ENCODE assay signal across 22 cellular contexts in the genomic region with DNA sequence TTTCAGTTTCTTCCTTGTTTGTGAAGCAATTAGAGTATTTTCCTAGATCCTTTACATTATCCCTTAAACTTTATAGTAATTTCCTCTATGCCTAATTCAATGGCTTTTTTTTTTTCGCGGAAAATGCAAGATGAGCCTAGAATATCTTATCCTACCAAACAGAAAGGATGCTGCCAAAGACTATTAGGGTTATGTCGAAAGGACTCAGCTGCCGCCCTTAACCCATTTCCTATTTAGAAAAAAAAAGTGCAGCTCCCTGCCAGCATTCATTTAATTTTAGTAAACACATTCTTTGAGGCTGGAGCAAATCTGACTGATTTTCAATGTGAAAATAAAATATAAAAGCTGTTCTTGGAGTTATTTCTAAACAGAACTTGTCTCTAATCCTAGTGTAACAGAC. TPM values are rescaled to one million over a fixed set of nuclear protein-coding genes. Genes with fewer than 3 reads are reported as not detected.
DNase-seq lines count a peak whose midpoint lies in the region; ATAC-seq, FAIRE-seq and TF ChIP-seq lines count a peak whose summit lies in the region.
"Had no signal": no experiment of that assay in that cellular context is flagged by ENCODE, and none has a peak within 500 bp of the region (broad histone marks: within the 10 kb centered on the region; RNA-seq: fewer than 3 reads in every experiment).

No MANE protein-coding gene starts in this region.

- intact Hi-C loops in heart right ventricle (cut with DNase I), result no loop called here
- intact Hi-C loops in Right ventricle myocardium superior (cut with DNase I), result no loop called here
- intact Hi-C loops in HepG2 (cut with micrococcal nuclease; ENCODE audit: unreplicated experiment), result no loop called here
- intact Hi-C loops in sigmoid colon (cut with DNase I), result loop anchor here (5.0 kb wide), 1 partner anchor 154 kb away; no protein-coding TSS in a partner anchor
- intact Hi-C loops in vagina (cut with DNase I), result no loop called here

- H4K20me1 ChIP-seq in HepG2 (ENCODE audit: insufficient read depth, low read length), result no peaks in the 10 kb centered on the region

- TF ChIP-seq POLR2A in HepG2 (IDR thresholded peaks at IDR 0.05; ENCODE audit: insufficient read depth in 1 of 2, low read depth in 2 of 2, low read length in 2 of 2) (no peak), sigmoid colon (IDR thresholded peaks at IDR 0.05) (no peak), vagina (IDR thresholded peaks at IDR 0.05) (no peak), GM18505 (IDR thresholded peaks at IDR 0.05; ENCODE audit: borderline replicate concordance, extremely low read depth, insufficient read depth, insufficient read length) (no peak)

- CTCF ChIA-PET in HepG2 (lab: Yijun Ruan, JAX; ENCODE audit: low intra/inter-chr PET ratio, low total read pairs), result no interaction called here

- TF ChIP-seq EP300 in HepG2 (IDR thresholded peaks at IDR 0.05; ENCODE audit: low read depth in 2 of 2, low read length in 2 of 2) (no peak), HepG2 (CRISPR knock-in tag; IDR thresholded peaks at IDR 0.05; ENCODE audit: borderline replicate concordance) (no peak), sigmoid colon (IDR thresholded peaks at IDR 0.05) (no peak)

- POLR2A ChIA-PET in HepG2 (lab: Yijun Ruan, JAX), result interaction anchor here (0.9 to 1.1 kb wide), 3 partner anchors 9 to 12 kb away, joined by 4 to 5 read pairs (median 4); no protein-coding TSS in a partner anchor

- no peak for FAIRE-seq in HepG2 (lab: Jason Lieb, UNC)
- FAIRE-seq: GM12878 had no signal

- H3K9me3 ChIP-seq in heart right ventricle (no peaks in the 10 kb centered on the region), HepG2 (ENCODE audit: low read length) (0 out of 2 replicates have a peak, but pooled peaks cover 4% of the 10 kb centered on the region), sigmoid colon (no peaks in the 10 kb centered on the region), vagina (no peaks in the 10 kb centered on the region)
- H3K9me3 ChIP-seq: neutrophil had no signal

- no peak for DNase-seq in heart right ventricle
- DNase-seq in Right ventricle myocardium superior, result no peak
- DNase-seq in HepG2 (ENCODE audit: low spot score), result no peak
- DNase-seq in sigmoid colon, result no peak
- DNase-seq in vagina (ENCODE audit: extremely low spot score in 2 of 2), result no peak
- DNase-seq: activated CD4-positive, CD25-positive, alpha-beta regulatory T cell treated with anti-CD3 and anti-CD28 coated beads, Interleukin-2, amount 50 U/mL, for 72 hours; activated CD8-positive, alpha-beta memory T cell treated with anti-CD3 and anti-CD28 coated beads, Interleukin-2, amount 10 ng/mL, durations not matched to agents 7 days and 5 days; activated effector memory CD4-positive, alpha-beta T cell treated with anti-CD3 and anti-CD28 coated beads, Interleukin-2, amount 50 U/mL, for 16 hours; amygdala; DMS 273 treated with DMSO at 0.1 percent for 48 hours; effector memory CD4-positive, alpha-beta T cell; GDM1; NCI-H146; NCI-H748 treated with DMSO at 0.1 percent for 48 hours; PC-9; stimulated activated CD4-positive, alpha-beta T cell treated with anti-CD3 and anti-CD28 coated beads, Interleukin-4, amount 100 ng/mL, for 1 hour had no signal

- in situ Hi-C loops in HepG2 (cut with HindIII; ENCODE audit: extremely low pct_ligation_motif_present, low pct_unique_long_range_greater_than_20kb), result no loop called here

- 34 to 54% methylated on average over 4 of the region's 4 CpGs for WGBS in heart right ventricle, 2 donors
- 95% methylated on average over 4 of the region's 4 CpGs for WGBS in HepG2 (ENCODE audit: low lambda C conversion rate)
- WGBS in sigmoid colon, 2 donors, result 64 to 73% methylated on average over 4 of the region's 4 CpGs

- peak overlapping the region; percentile 4 to 84 (median 62) for H3K27ac ChIP-seq in heart right ventricle
- peak overlapping the region; percentile 85 for H3K27ac ChIP-seq in HepG2 (ENCODE audit: extremely low read length, insufficient read depth, low read length)
- peak overlapping the region; percentile 12 to 67 (median 40) for H3K27ac ChIP-seq in sigmoid colon
- peak overlapping the region; percentile 62 for H3K27ac ChIP-seq in vagina
- H3K27ac ChIP-seq: C4-2B, neutrophil, PC-9 had no signal

- H2AFZ ChIP-seq in HepG2 (ENCODE audit: low read length), result no peak overlapping the region
- H2AFZ ChIP-seq: PC-9 had no signal

- BruUV-seq in HepG2 (replicated peaks; lab: Mats Ljungman, UMichigan), result no TSS peak

- ATAC-seq in heart right ventricle, result peak in 3 of 8 donors; percentile 29 to 65 (median 34)
- no peak for ATAC-seq in Right ventricle myocardium superior (ENCODE audit: poor library complexity)
- no peak for ATAC-seq in HepG2
- ATAC-seq in HG02798 (IDR thresholded peaks at IDR 0.05; ENCODE audit: poor library complexity, unreplicated experiment), result no peak
- ATAC-seq in GM18505 (IDR thresholded peaks at IDR 0.05; ENCODE audit: unreplicated experiment), result no peak
- ATAC-seq in GM18867 (IDR thresholded peaks at IDR 0.05; ENCODE audit: unreplicated experiment), result no peak
- ATAC-seq: activated CD8-positive, alpha-beta memory T cell treated with anti-CD3 and anti-CD28 coated beads, Interleukin-2, amount 10 ng/mL, durations not matched to agents 7 days and 5 days; GM12878 had no signal

- H3K4me1 ChIP-seq in heart right ventricle (peaks cover 0 to 49% (median 26%) of the 10 kb centered on the region in 9 donors), HepG2 (ENCODE audit: insufficient read depth, low read length) (peaks cover 84% of the 10 kb centered on the region), sigmoid colon (peaks cover 0 to 15% (median 10%) of the 10 kb centered on the region in 4 donors), vagina (peaks cover 11% of the 10 kb centered on the region)

- H3K27me3 ChIP-seq in heart right ventricle (no peaks in the 10 kb centered on the region), HepG2 (ENCODE audit: control insufficient read depth in 1 of 2, insufficient read depth in 2 of 2, low read length in 2 of 2) (no peaks in the 10 kb centered on the region; a peak in 1 of 5 replicates), sigmoid colon (no peaks in the 10 kb centered on the region), vagina (no peaks in the 10 kb centered on the region)
- H3K27me3 ChIP-seq: neutrophil had no signal

- H3K79me2 ChIP-seq in HepG2 (ENCODE audit: insufficient read depth, low read length), result no peaks in the 10 kb centered on the region

- TF ChIP-seq RAD21 in HepG2 (CRISPR knock-in tag; IDR thresholded peaks at IDR 0.05), result no peak

- H3K4me3 ChIP-seq in heart right ventricle (peak overlapping the region in 8 of 10 donors; percentile 3 to 43 (median 36)), HepG2 (replicated peaks in 1 of 3; ENCODE audit: insufficient read depth in 1 of 3, low read depth in 2 of 3, low read length in 3 of 3) (no peak overlapping the region), sigmoid colon (peak overlapping the region in 3 of 4 donors; percentile 4 to 17 (median 16)), vagina (peak overlapping the region; percentile 19 to 33)
- H3K4me3 ChIP-seq: GM12878, PC-9 had no signal

- 0 out of 2 replicates have a peak overlapping the region, but pooled peaks have one; percentile 13 for H3K9ac ChIP-seq in HepG2 (ENCODE audit: insufficient read depth, low read depth, low read length)

- H3K36me3 ChIP-seq in heart right ventricle (no peaks in the 10 kb centered on the region), HepG2 (replicated peaks in 1 of 2; ENCODE audit: control insufficient read depth in 1 of 2, insufficient read depth in 2 of 2, low read length in 2 of 2) (no peaks in the 10 kb centered on the region), sigmoid colon (no peaks in the 10 kb centered on the region), vagina (no peaks in the 10 kb centered on the region)
- H3K36me3 ChIP-seq: neutrophil had no signal

- H3K4me2 ChIP-seq in HepG2 (ENCODE audit: low read depth, low read length), result 0 out of 2 replicates have a peak overlapping the region, but pooled peaks have one; percentile 4
- H3K4me2 ChIP-seq: PC-9 had no signal

- no peak for TF ChIP-seq CTCF in heart right ventricle (IDR thresholded peaks at IDR 0.05)
- TF ChIP-seq CTCF in HepG2 (CRISPR knock-in tag; IDR thresholded peaks at IDR 0.05), result no peak
- no peak for TF ChIP-seq CTCF in sigmoid colon (IDR thresholded peaks at IDR 0.05)
- TF ChIP-seq CTCF in vagina (IDR thresholded peaks at IDR 0.05), result no peak

TF ChIP-seq in HepG2, 621 proteins besides CTCF, POLR2A, EP300 and RAD21 (continues in another document):
- TF ChIP-seq, protein P1, sequence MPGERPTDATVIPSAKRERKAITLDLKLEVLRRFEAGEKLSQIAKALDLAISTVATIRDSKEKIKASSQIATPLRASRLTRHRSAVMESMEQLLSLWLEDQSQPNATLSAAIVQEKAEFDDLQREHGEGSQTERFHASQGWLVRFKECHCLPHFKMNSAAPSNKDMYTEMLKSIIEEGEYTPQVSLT (CRISPR knock-in tag; IDR thresholded peaks at IDR 0.05; ENCODE audit: borderline replicate concordance, low read depth), result no peak

RNA-seq across cellular contexts. Expression of gene A2M, which starts 8.0 kb away (rescaled TPM):
- total RNA-seq in heart right ventricle (1,000 to 10,000 TPM in 1 of 10 donors, 100 to 1,000 TPM in 9; 296 to 1,678 (median 530) TPM), Right ventricle myocardium superior (478 TPM), HepG2 (2016; rRNA removed; fragmentation: Illumina TruSeq; extraction: Trizol) (1,675 and 2,807 TPM in 2 replicates), sigmoid colon (100 to 1,000 TPM; 195 to 296 (median 253) TPM), vagina (274 TPM)
- polyA plus RNA-seq in heart right ventricle (100 to 1,000 TPM; 194 to 244 TPM), HepG2 (2011; rRNA removed) (6,551 and 8,760 TPM in 2 replicates), sigmoid colon (10 to 100 TPM; 34.2 to 60.7 (median 55.3) TPM)
- 234 and 270 TPM in 2 replicates for total RNA-seq in HepG2 (2016; cell fraction: cytosol; rRNA removed; fragmentation: Illumina TruSeq; extraction: Trizol; ENCODE audit: low read depth)
- total RNA-seq in HepG2 (2016; cell fraction: insoluble cytoplasmic fraction; rRNA removed; fragmentation: Illumina TruSeq; extraction: Trizol), result 1,476 and 2,691 TPM in 2 replicates
- 813 and 957 TPM in 2 replicates for total RNA-seq in HepG2 (2016; cell fraction: membrane; rRNA removed; fragmentation: Illumina TruSeq; extraction: Trizol)
- 2,507 and 2,973 TPM in 2 replicates for total RNA-seq in HepG2 (2016; cell fraction: nucleus; rRNA removed; fragmentation: Illumina TruSeq; extraction: Trizol)
- 4,485 and 9,624 TPM in 2 replicates for polyA plus RNA-seq in HepG2 (2011; cell fraction: cytosol; rRNA removed)
- 2,489 and 3,325 TPM in 2 replicates for polyA plus RNA-seq in HepG2 (2011; cell fraction: nucleus; rRNA removed)
- 4,336 and 6,335 TPM in 2 replicates for polyA plus RNA-seq in HepG2 (2012)
- polyA plus RNA-seq in HepG2 (2016; cell fraction: cytosol; fragmentation: Illumina TruSeq; extraction: Trizol; ENCODE audit: low read depth), result 214 and 262 TPM in 2 replicates
- 1,149 and 1,250 TPM in 2 replicates for polyA plus RNA-seq in HepG2 (2016; cell fraction: insoluble cytoplasmic fraction; fragmentation: Illumina TruSeq; extraction: Trizol; ENCODE audit: low read depth)
- polyA plus RNA-seq in HepG2 (2016; cell fraction: membrane; fragmentation: Illumina TruSeq; extraction: Trizol; ENCODE audit: low read depth), result 465 and 618 TPM in 2 replicates
- polyA plus RNA-seq in HepG2 (2016; cell fraction: nucleus; fragmentation: Illumina TruSeq; extraction: Trizol; ENCODE audit: insufficient read depth, low read depth), result 2,564 and 2,683 TPM in 2 replicates
- polyA minus RNA-seq in HepG2 (2011; rRNA and poly(A)+ RNA removed; ENCODE audit: low replicate concordance), result 3.9 and 4,519 TPM in 2 replicates
- 3,071 and 7,219 TPM in 2 replicates for polyA minus RNA-seq in HepG2 (2011; cell fraction: cytosol; rRNA and poly(A)+ RNA removed)
- 2,321 and 4,395 TPM in 2 replicates for polyA minus RNA-seq in HepG2 (2011; cell fraction: nucleus; rRNA and poly(A)+ RNA removed)
- total RNA-seq: PC-9 had no signal

Comparison
In these comparisons a context has a peak if more than half of its experiments do, and no peak if none do; other contexts are left out.
1. H3K4me3 ChIP-seq: peak in heart right ventricle (8 of 10), sigmoid colon (3 of 4) and vagina (2 of 2); none in HepG2 (0 of 3).
2. Peak in every context shown above with its lines, with median percentiles within 50 percentile points of each other: H3K27ac ChIP-seq.